In genomic region chrX:84144991-84145390, GRCh38 we compare ENCODE assay signal across 23 cellular contexts.
"Had no signal": no experiment of that assay in that cellular context is flagged by ENCODE, and none has a peak within 500 bp of the region (broad histone marks: within the 10 kb centered on the region; RNA-seq: fewer than 3 reads in every experiment).

No MANE protein-coding gene starts in this region.

- DNase-seq: dermis blood vessel endothelial cell; dorsolateral prefrontal cortex; effector CD4-positive, alpha-beta T cell; effector memory CD4-positive, alpha-beta T cell; foreskin keratinocyte; heart left ventricle; hypothalamus; immature natural killer cell; islet precursor cell; kidney; kidney glomerular epithelial cell; left lung; left ventricle myocardium superior; lower lobe of right lung; mesenchymal stem cell; naive thymus-derived CD4-positive, alpha-beta T cell had no signal

- H3K4me2 ChIP-seq: hepatocyte had no signal

- H3K36me3 Mint-ChIP-seq: immature natural killer cell; naive thymus-derived CD4-positive, alpha-beta T cell had no signal

- H3K9me3 ChIP-seq: esophagus muscularis mucosa, gastroesophageal sphincter, heart left ventricle, left lung, lower lobe of right lung had no signal

- H3K4me3 Mint-ChIP-seq: immature natural killer cell; mesothelial cell of epicardium; naive thymus-derived CD4-positive, alpha-beta T cell had no signal

- H3K4me1 Mint-ChIP-seq: immature natural killer cell; mesothelial cell of epicardium; naive thymus-derived CD4-positive, alpha-beta T cell had no signal

- ATAC-seq: foreskin keratinocyte; gastroesophageal sphincter; heart left ventricle; left lung; left ventricle myocardium superior; lower lobe of right lung; naive thymus-derived CD4-positive, alpha-beta T cell had no signal

- H3K27ac ChIP-seq: coronary artery, dorsolateral prefrontal cortex, esophagus muscularis mucosa, foreskin keratinocyte, gastroesophageal sphincter, heart left ventricle, hepatocyte, left lung, lower lobe of right lung had no signal

- H3K79me2 ChIP-seq: hepatocyte had no signal

- H3K27me3 Mint-ChIP-seq: naive thymus-derived CD4-positive, alpha-beta T cell had no signal

- H3K27ac Mint-ChIP-seq: immature natural killer cell; mesothelial cell of epicardium; naive thymus-derived CD4-positive, alpha-beta T cell had no signal

- H3K36me3 ChIP-seq: esophagus muscularis mucosa, gastroesophageal sphincter, heart left ventricle, left lung, lower lobe of right lung had no signal

- H2AFZ ChIP-seq: hepatocyte had no signal

- H3K4me1 ChIP-seq: esophagus muscularis mucosa, foreskin keratinocyte, gastroesophageal sphincter, heart left ventricle, left lung, lower lobe of right lung had no signal

- FAIRE-seq: endothelial cell of umbilical vein, frontal cortex had no signal

- H3K4me3 ChIP-seq: coronary artery, dorsolateral prefrontal cortex, esophagus muscularis mucosa, gastroesophageal sphincter, heart left ventricle, hepatocyte, left lung, lower lobe of right lung had no signal

- H3K27me3 ChIP-seq: esophagus muscularis mucosa, foreskin keratinocyte, gastroesophageal sphincter, heart left ventricle, hepatocyte, left lung had no signal
